1 cellular context compared by ENCODE assay signal in genomic region chr7:1503816-1504775, GRCh38.
TF ChIP-seq lines count a peak whose summit lies in the region.

Gene INTS1 (minus strand): TSS chr7:1504389. CDS start chr7:1503960, 429 bp downstream.

TF ChIP-seq in HepG2, 621 proteins besides CTCF, POLR2A, EP300 and RAD21 (continued from another document and continues in another):
- TF ChIP-seq E2F2 (CRISPR knock-in tag; IDR thresholded peaks at IDR 0.05; ENCODE audit: borderline replicate concordance) (no peak), FIP1L1 (IDR thresholded peaks at IDR 0.05; ENCODE audit: borderline replicate concordance, insufficient read depth, low read depth, low read length) (no peak), ZNF580 (CRISPR knock-in tag; IDR thresholded peaks at IDR 0.05; ENCODE audit: borderline replicate concordance, low read depth) (peak; percentile 85; the same call in 1 of the 2 replicates), NFYC (CRISPR knock-in tag; IDR thresholded peaks at IDR 0.05) (peak; percentile 29; the same call in 1 of the 2 replicates), NAIF1 (CRISPR knock-in tag; IDR thresholded peaks at IDR 0.05; ENCODE audit: borderline replicate concordance) (no peak), ASH2L (IDR thresholded peaks at IDR 0.05; ENCODE audit: insufficient read length, low read depth, low read length) (peak; percentile 82), MLX (CRISPR knock-in tag; IDR thresholded peaks at IDR 0.05) (no peak), SMYD3 (CRISPR knock-in tag; IDR thresholded peaks at IDR 0.05) (no peak), XBP1 (CRISPR knock-in tag; IDR thresholded peaks at IDR 0.05) (no peak), ZNF333 (CRISPR knock-in tag; IDR thresholded peaks at IDR 0.05; ENCODE audit: borderline replicate concordance) (0 out of 2 replicates have a peak, but pooled peaks have one; percentile 24), HNRNPL (IDR thresholded peaks at IDR 0.05; ENCODE audit: low read depth, low read length) (no peak), PATZ1 (CRISPR knock-in tag; IDR thresholded peaks at IDR 0.05) (peak; percentile 34; the same call in 1 of the 2 replicates), ZNF772 (CRISPR knock-in tag; IDR thresholded peaks at IDR 0.05) (no peak), ZFY (CRISPR knock-in tag; IDR thresholded peaks at IDR 0.05) (peak; percentile 88), ZC3H13 (CRISPR knock-in tag; IDR thresholded peaks at IDR 0.05) (no peak; the same call in none of the 2 replicates), ZNF512 (CRISPR knock-in tag; IDR thresholded peaks at IDR 0.05) (no peak), TRAFD1 (CRISPR knock-in tag; IDR thresholded peaks at IDR 0.05; ENCODE audit: borderline replicate concordance) (no peak), SOX6 (IDR thresholded peaks at IDR 0.05) (no peak), SOX6 (CRISPR knock-in tag; IDR thresholded peaks at IDR 0.05) (no peak; the same call in 1 of the 2 replicates), ZNF770 (CRISPR knock-in tag; IDR thresholded peaks at IDR 0.05) (peak; percentile 78), ZEB1 (IDR thresholded peaks at IDR 0.05; ENCODE audit: insufficient replicate concordance, low read depth) (peak; percentile 42), MXI1 (IDR thresholded peaks at IDR 0.05; ENCODE audit: borderline replicate concordance, low read depth, low read length) (peak; percentile 91; the same call in 1 of the 3 replicates), SALL2 (CRISPR knock-in tag; IDR thresholded peaks at IDR 0.05) (peak; percentile 58; the same call in 1 of the 2 replicates), KLF15 (CRISPR knock-in tag; IDR thresholded peaks at IDR 0.05; ENCODE audit: borderline replicate concordance) (no peak), YEATS4 (CRISPR knock-in tag; IDR thresholded peaks at IDR 0.05; ENCODE audit: borderline replicate concordance) (peak; percentile 89), ZNF720 (CRISPR knock-in tag; IDR thresholded peaks at IDR 0.05) (no peak), MTA1 (CRISPR knock-in tag; IDR thresholded peaks at IDR 0.05; ENCODE audit: borderline replicate concordance) (peak; percentile 78; the same call in 1 of the 2 replicates), ONECUT2 (CRISPR knock-in tag; IDR thresholded peaks at IDR 0.05) (no peak), ZNF709 (CRISPR knock-in tag; IDR thresholded peaks at IDR 0.05) (peak; percentile 72), ZNF281 (CRISPR knock-in tag; IDR thresholded peaks at IDR 0.05; ENCODE audit: borderline replicate concordance) (peak; percentile 23; the same call in 1 of the 2 replicates), PBX3 (CRISPR knock-in tag; IDR thresholded peaks at IDR 0.05; ENCODE audit: borderline replicate concordance) (no peak), PHF8 (CRISPR knock-in tag; IDR thresholded peaks at IDR 0.05) (peak; percentile 80), NFRKB (IDR thresholded peaks at IDR 0.05) (no peak), ZNF883 (CRISPR knock-in tag; IDR thresholded peaks at IDR 0.05; ENCODE audit: not compliant biosample characterization) (peak; percentile 89), NR0B2 (CRISPR knock-in tag; IDR thresholded peaks at IDR 0.05) (peak; percentile 32; the same call in 1 of the 2 replicates), ZNF572 (CRISPR knock-in tag; IDR thresholded peaks at IDR 0.05) (no peak), MYNN (CRISPR knock-in tag; IDR thresholded peaks at IDR 0.05; ENCODE audit: low read depth) (no peak), RFXAP (CRISPR knock-in tag; IDR thresholded peaks at IDR 0.05; ENCODE audit: borderline replicate concordance) (peak; percentile 64; the same call in 1 of the 2 replicates), SP2 (CRISPR knock-in tag; IDR thresholded peaks at IDR 0.05) (peak; percentile 70), TAF1 (CRISPR knock-in tag; IDR thresholded peaks at IDR 0.05) (peak; percentile 77), DMAP1 (CRISPR knock-in tag; IDR thresholded peaks at IDR 0.05) (peak; percentile 69; the same call in 1 of the 2 replicates), ZNF800 (CRISPR knock-in tag; IDR thresholded peaks at IDR 0.05) (peak; percentile 95), GATA4 (IDR thresholded peaks at IDR 0.05; ENCODE audit: borderline replicate concordance, low read depth) (no peak), KDM5A (IDR thresholded peaks at IDR 0.05; ENCODE audit: borderline replicate concordance, low read length) (peak; percentile 93), HINFP (CRISPR knock-in tag; IDR thresholded peaks at IDR 0.05; ENCODE audit: low read depth) (peak; percentile 41; the same call in 1 of the 2 replicates), KMT2B (CRISPR knock-in tag; IDR thresholded peaks at IDR 0.05) (peak; percentile 74; the same call in 1 of the 2 replicates)
